ENCODE assay signal across 17 cellular contexts in genomic region chr9:105921057-105921721, GRCh38.
"Had no signal": no experiment of that assay in that cellular context is flagged by ENCODE, and none has a peak within 500 bp of the region (broad histone marks: within the 10 kb centered on the region; RNA-seq: fewer than 3 reads in every experiment).

No MANE protein-coding gene starts in this region.

- H3K27ac ChIP-seq: gastrocnemius medialis, left ventricle myocardium inferior, pancreas, spleen, tibial artery had no signal

- H3K4me1 ChIP-seq: gastrocnemius medialis, pancreas, spleen, tibial artery had no signal

- DNase-seq: activated CD4-positive, alpha-beta T cell treated with anti-CD3 and anti-CD28 coated beads, Interleukin-2, amount 10 ng/mL, durations not matched to agents 7 days and 5 days; activated CD8-positive, alpha-beta memory T cell treated with anti-CD3 and anti-CD28 coated beads, Interleukin-2, amount 50 U/mL, for 4 hours; activated naive CD4-positive, alpha-beta T cell treated with anti-CD3 and anti-CD28 coated beads, Interleukin-2, amount 10 ng/mL, durations not matched to agents 7 days and 5 days; activated naive CD8-positive, alpha-beta T cell treated with anti-CD3 and anti-CD28 coated beads, Interleukin-2, amount 50 U/mL, for 24 hours; activated T-cell treated with anti-CD3 and anti-CD28 coated beads, Interleukin-2, amount 50 U/mL, for 4 hours; aorta; cerebellar nuclear complex; effector CD4-positive, alpha-beta T cell; gastrocnemius medialis; kidney glomerular epithelial cell; left ventricle myocardium inferior; mammary epithelial cell; naive thymus-derived CD4-positive, alpha-beta T cell; pancreas; spleen; stimulated activated naive B cell treated with anti-CD40 and anti-IgM and Interleukin-4, amounts not matched to agents 10 μg/mL and 1 μg/mL and 100 μg/mL, for 72 hours; tibial artery had no signal

- H3K4me3 ChIP-seq: gastrocnemius medialis, left ventricle myocardium inferior, pancreas, spleen, tibial artery had no signal

- H3K27me3 ChIP-seq: gastrocnemius medialis, pancreas, spleen, tibial artery had no signal

- H3K9me3 ChIP-seq: gastrocnemius medialis, left ventricle myocardium inferior, pancreas, spleen, tibial artery had no signal

- H3K36me3 ChIP-seq: gastrocnemius medialis, left ventricle myocardium inferior, pancreas, spleen, tibial artery had no signal
